19 cellular contexts compared by ENCODE assay signal in genomic region chr2:231357931-231358330, GRCh38. TPM values are rescaled to one million over a fixed set of nuclear protein-coding genes. Genes with fewer than 3 reads are reported as not detected.
DNase-seq lines count a peak whose midpoint lies in the region; ATAC-seq and TF ChIP-seq lines count a peak whose summit lies in the region.
"Had no signal": no experiment of that assay in that cellular context is flagged by ENCODE, and none has a peak within 500 bp of the region (broad histone marks: within the 10 kb centered on the region; RNA-seq: fewer than 3 reads in every experiment).

No MANE protein-coding gene starts in this region.

- CTCF ChIA-PET in SK-N-SH (lab: Yijun Ruan, JAX): interaction anchor here (1.5 to 2.0 kb wide), 2 partner anchors 48 to 61 kb away, joined by 4 to 8 read pairs; no protein-coding TSS in a partner anchor

- H3K27me3 ChIP-seq in SK-N-SH (ENCODE audit: insufficient read depth) (no peaks in the 10 kb centered on the region), sigmoid colon (no peaks in the 10 kb centered on the region)

- WGBS in SK-N-SH (ENCODE audit: low lambda C conversion rate): 90% methylated on average over 4 of the region's 4 CpGs
- WGBS in sigmoid colon, 2 donors: 92 to 96% methylated on average over 4 of the region's 4 CpGs

- peaks cover 12% of the 10 kb centered on the region for H3K36me3 Mint-ChIP-seq in mesothelial cell of epicardium
- H3K36me3 Mint-ChIP-seq: CD8-positive, alpha-beta T cell had no signal

- H3K4me1 Mint-ChIP-seq in mesothelial cell of epicardium: peaks cover 9% of the 10 kb centered on the region

- TF ChIP-seq EP300 in SK-N-SH (IDR thresholded peaks at IDR 0.05; ENCODE audit: borderline replicate concordance in 1 of 2, low read depth in 1 of 2, low read length in 1 of 2): peak in 1 of 2 experiments; percentile 43; a peak in 1 of 4 replicates
- no peak for TF ChIP-seq EP300 in sigmoid colon (IDR thresholded peaks at IDR 0.05)

- intact Hi-C loops in sigmoid colon (cut with DNase I): no loop called here

- H3K9ac ChIP-seq in SK-N-SH: no peak overlapping the region

- TF ChIP-seq POLR2A in sigmoid colon (IDR thresholded peaks at IDR 0.05): no peak

- H2AFZ ChIP-seq in SK-N-SH (ENCODE audit: low read depth): no peak overlapping the region

- no peak for TF ChIP-seq CTCF in SK-N-SH (IDR thresholded peaks at IDR 0.05)
- TF ChIP-seq CTCF in sigmoid colon (IDR thresholded peaks at IDR 0.05): no peak
- TF ChIP-seq CTCF in mesothelial cell of epicardium (IDR thresholded peaks at IDR 0.05; ENCODE audit: unreplicated experiment): no peak

- peak overlapping the region in 1 of 2 experiments; percentile 41; a peak in 2 of 4 replicates for H3K27ac ChIP-seq in SK-N-SH (ENCODE audit: low read depth in 2 of 2, low read length in 1 of 2)
- H3K27ac ChIP-seq in sigmoid colon: no peak overlapping the region

- no peaks in the 10 kb centered on the region for H4K20me1 ChIP-seq in SK-N-SH (ENCODE audit: insufficient read depth)

- H3K4me3 ChIP-seq in SK-N-SH (ENCODE audit: low read depth in 2 of 2, low read length in 1 of 2): no peak overlapping the region
- H3K4me3 ChIP-seq in sigmoid colon: no peak overlapping the region

- H3K4me2 ChIP-seq in SK-N-SH: no peak overlapping the region

- H3K27me3 Mint-ChIP-seq in mesothelial cell of epicardium (ENCODE audit: low read depth): no peaks in the 10 kb centered on the region

- DNase-seq in SK-N-SH: peak; percentile 74
- DNase-seq in OCI-M1 (lab: John Stamatoyannopoulos, UW): peak; percentile 12
- peak; percentile 9 for DNase-seq in glomerular visceral epithelial cell (ENCODE audit: extremely low spot score)
- DNase-seq in sigmoid colon: peak; percentile 30
- no peak for DNase-seq in mesothelial cell of epicardium (ENCODE audit: low spot score in 2 of 2, unreplicated experiment in 2 of 2)
- DNase-seq in putamen (ENCODE audit: low spot score): no peak
- DNase-seq: 8988T; C1 segment of cervical spinal cord; Calu3; CD8-positive, alpha-beta T cell; DMS153; IMR-90; Karpas-422; NCI-H1694 treated with DMSO at 0.1 percent for 48 hours; NCI-H69; SIG-M5 had no signal

- TF ChIP-seq RAD21 in SK-N-SH (IDR thresholded peaks at IDR 0.05; ENCODE audit: low read length): no peak

- H3K4me1 ChIP-seq in SK-N-SH (ENCODE audit: control insufficient read depth in 1 of 2, insufficient read depth in 2 of 2, low read depth in 1 of 2, low read length in 1 of 2) (peaks cover 0 to 55% of the 10 kb centered on the region in 2 experiments; a peak in 2 of 4 replicates), sigmoid colon (peaks cover 0 to 17% (median 8%) of the 10 kb centered on the region in 4 donors)

- H3K9me3 Mint-ChIP-seq in mesothelial cell of epicardium: no peaks in the 10 kb centered on the region
- H3K9me3 Mint-ChIP-seq: CD8-positive, alpha-beta T cell had no signal

- no peaks in the 10 kb centered on the region for H3K79me2 ChIP-seq in SK-N-SH (ENCODE audit: insufficient read depth)

- no peak overlapping the region for H3K4me3 Mint-ChIP-seq in mesothelial cell of epicardium
- H3K4me3 Mint-ChIP-seq: CD8-positive, alpha-beta T cell had no signal

- no peak for ATAC-seq in SK-N-SH treated with all-trans-retinoic acid at 6 μM for 48 hours
- ATAC-seq: CD8-positive, alpha-beta T cell had no signal

- H3K36me3 ChIP-seq in SK-N-SH (replicated peaks in 1 of 2; ENCODE audit: control insufficient read depth in 1 of 2, insufficient read depth in 2 of 2, low read length in 1 of 2) (no peaks in the 10 kb centered on the region), sigmoid colon (peaks cover 0 to 40% (median 12%) of the 10 kb centered on the region in 4 donors)

- H3K27ac Mint-ChIP-seq in mesothelial cell of epicardium: no peak overlapping the region
- H3K27ac Mint-ChIP-seq: CD8-positive, alpha-beta T cell had no signal

- no peaks in the 10 kb centered on the region for H3K9me3 ChIP-seq in SK-N-SH
- H3K9me3 ChIP-seq in sigmoid colon: no peaks in the 10 kb centered on the region

- H3K9me2 ChIP-seq in SK-N-SH: no peaks in the 10 kb centered on the region

- H3F3A ChIP-seq in SK-N-SH (replicated peaks; ENCODE audit: insufficient read depth): no peaks in the 10 kb centered on the region

- POLR2A ChIA-PET in SK-N-SH (lab: Yijun Ruan, JAX): no interaction called here

TF ChIP-seq in SK-N-SH, 30 proteins besides CTCF, POLR2A, EP300 and RAD21 (continues in another document):
- TF ChIP-seq SIN3A (IDR thresholded peaks at IDR 0.05; ENCODE audit: borderline replicate concordance, low read depth, low read length): no peak
- TF ChIP-seq ELF1 (IDR thresholded peaks at IDR 0.05): no peak
- TF ChIP-seq EZH2phosphoT487 (IDR thresholded peaks at IDR 0.05; ENCODE audit: borderline replicate concordance, low read depth): no peak
- TF ChIP-seq NFIC (IDR thresholded peaks at IDR 0.05; ENCODE audit: borderline replicate concordance): no peak
- TF ChIP-seq TAF1 (IDR thresholded peaks at IDR 0.05; ENCODE audit: borderline replicate concordance, low read depth, low read length): no peak
- no peak for TF ChIP-seq USF2 (IDR thresholded peaks at IDR 0.05; ENCODE audit: borderline replicate concordance, low read depth, low read length)
- no peak for TF ChIP-seq TCF12 (IDR thresholded peaks at IDR 0.05)
- 0 out of 2 replicates have a peak, but pooled peaks have one; percentile 13 for TF ChIP-seq RCOR1 (IDR thresholded peaks at IDR 0.05; ENCODE audit: low read length)
- no peak for TF ChIP-seq PBX3 (IDR thresholded peaks at IDR 0.05)
- no peak for TF ChIP-seq MEF2A (IDR thresholded peaks at IDR 0.05; ENCODE audit: borderline replicate concordance, low read depth)

TF ChIP-seq in SK-N-SH treated with all-trans-retinoic acid at 6 μM for 48 hours, 23 proteins besides CTCF, POLR2A, EP300 and RAD21:
- TF ChIP-seq BACH2 (CRISPR knock-in tag; IDR thresholded peaks at IDR 0.05; ENCODE audit: borderline replicate concordance): no peak
- TF ChIP-seq PPARA (CRISPR knock-in tag; IDR thresholded peaks at IDR 0.05; ENCODE audit: borderline replicate concordance): no peak

RNA-seq across cellular contexts. Expression of gene B3GNT7, which starts 37.6 kb away (rescaled TPM):
- polyA plus RNA-seq in SK-N-SH (2012; rRNA removed): 0.05 and 0.12 TPM in 2 replicates
- 0.04 TPM in 2 replicates for polyA plus RNA-seq in SK-N-SH (2012; cell fraction: cytosol; rRNA removed)
- polyA plus RNA-seq in SK-N-SH (2012; cell fraction: nucleus; rRNA removed): 0.19 and 0.30 TPM in 2 replicates
- 1 to 10 TPM; 2.9 to 5.0 (median 3.5) TPM for total RNA-seq in sigmoid colon
- 10 to 100 TPM; 11.6 to 40.9 (median 12.0) TPM for polyA plus RNA-seq in sigmoid colon
- 5.2 to 7.0 TPM (median 5.6 TPM) in 3 replicates for total RNA-seq in mesothelial cell of epicardium
- total RNA-seq: H4, NCI-H460 had no signal

Comparison
In these comparisons a context has a peak if more than half of its experiments do, and no peak if none do; other contexts are left out.
1. DNase-seq: peak in SK-N-SH (single experiment), OCI-M1 (single experiment), glomerular visceral epithelial cell (single experiment) and sigmoid colon (single experiment); none in mesothelial cell of epicardium (0 of 2) and putamen (single experiment).